In the genomic region with DNA sequence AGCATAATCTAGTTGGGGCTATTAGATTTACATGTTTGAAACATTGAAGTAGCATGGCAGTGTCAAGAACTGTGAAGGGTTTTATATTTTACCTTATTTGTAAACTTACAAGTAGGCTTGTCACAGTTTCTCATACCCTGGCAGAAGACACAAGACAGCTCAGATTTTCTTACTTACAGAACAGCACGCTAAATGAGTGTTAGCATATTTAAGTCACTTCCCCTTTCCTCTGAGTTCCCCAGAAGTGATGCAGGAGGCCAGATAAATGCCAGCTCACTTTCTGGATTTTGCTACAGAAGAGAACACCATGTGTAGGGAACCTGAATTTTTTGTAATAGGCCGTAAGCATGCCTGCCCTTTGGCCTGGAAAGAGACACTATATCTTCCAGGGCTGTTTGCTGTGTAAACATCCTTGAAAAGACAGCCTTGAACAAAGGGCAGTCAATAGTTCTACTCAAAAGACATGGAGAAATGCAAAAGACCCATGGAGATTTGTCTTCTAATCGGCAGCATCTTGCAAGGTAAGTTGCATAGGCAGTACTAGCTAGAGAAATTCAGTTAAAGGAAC, we compare ENCODE assay signal across 17 cellular contexts.
A peak's percentile ranks its signal among the peaks of the same experiment; 100 is the strongest.
DNase-seq lines count a peak whose midpoint lies in the region; ATAC-seq and TF ChIP-seq lines count a peak whose summit lies in the region.
"Had no signal": no experiment of that assay in that cellular context is flagged by ENCODE, and none has a peak within 500 bp of the region (broad histone marks: within the 10 kb centered on the region; RNA-seq: fewer than 3 reads in every experiment).

No MANE protein-coding gene starts in this region.

- H3K36me3 ChIP-seq in vagina (no peaks in the 10 kb centered on the region), gastrocnemius medialis (no peaks in the 10 kb centered on the region)
- H3K36me3 ChIP-seq: sigmoid colon, upper lobe of left lung had no signal

- intact Hi-C loops in vagina (cut with DNase I) (no loop called here), gastrocnemius medialis (cut with DNase I; ENCODE audit: low total_unique reads) (no loop called here)

- in situ Hi-C loops in gastrocnemius medialis (cut with MboI; ENCODE audit: low sequenced_read_pairs in 4 of 4): no loop called here

- TF ChIP-seq POLR2A in vagina (IDR thresholded peaks at IDR 0.05): no peak
- no peak for TF ChIP-seq POLR2A in gastrocnemius medialis (IDR thresholded peaks at IDR 0.05)

- H3K27ac ChIP-seq in vagina (no peak overlapping the region), gastrocnemius medialis (no peak overlapping the region)
- H3K27ac ChIP-seq: sigmoid colon, upper lobe of left lung had no signal

- TF ChIP-seq CTCF in vagina (IDR thresholded peaks at IDR 0.05) (no peak), gastrocnemius medialis (IDR thresholded peaks at IDR 0.05 in 4 of 5, conservative IDR thresholded peaks at IDR 0.05 in 1 of 5) (no peak)

- ATAC-seq in GM21360 (IDR thresholded peaks at IDR 0.05; ENCODE audit: unreplicated experiment): peak; percentile 58
- no peak for ATAC-seq in HG03571 (IDR thresholded peaks at IDR 0.05; ENCODE audit: unreplicated experiment)
- ATAC-seq in gastrocnemius medialis: no peak

- H3K4me1 ChIP-seq in vagina (no peaks in the 10 kb centered on the region), gastrocnemius medialis (no peaks in the 10 kb centered on the region)
- H3K4me1 ChIP-seq: sigmoid colon, upper lobe of left lung had no signal

- H3K27me3 ChIP-seq in vagina (no peaks in the 10 kb centered on the region), gastrocnemius medialis (no peaks in the 10 kb centered on the region)
- H3K27me3 ChIP-seq: sigmoid colon, upper lobe of left lung had no signal

- peak; percentile 8 for DNase-seq in DMS53 treated with DMSO at 0.1 percent for 48 hours (lab: John Stamatoyannopoulos, UW; ENCODE audit: unreplicated experiment)
- DNase-seq in NAMALWA (ENCODE audit: low spot score): peak; percentile 83
- peak; percentile 7 for DNase-seq in germinal center (ENCODE audit: low spot score)
- DNase-seq in vagina (ENCODE audit: extremely low spot score in 2 of 2): no peak
- DNase-seq in gastrocnemius medialis: no peak
- no peak for DNase-seq in NCI-H2107 (lab: John Stamatoyannopoulos, UW)
- DNase-seq: amniotic stem cell; COR-L47; foreskin melanocyte; GF-D8; NCI-H2081 treated with DMSO at 0.1 percent for 48 hours; NCI-H82; sigmoid colon; stimulated activated CD4-positive, alpha-beta T cell treated with anti-CD3 and anti-CD28 coated beads, Interleukin-4, amount 100 ng/mL, for 24 hours; upper lobe of left lung had no signal

- no peaks in the 10 kb centered on the region for H3K9me3 ChIP-seq in vagina
- H3K9me3 ChIP-seq in gastrocnemius medialis: no peaks in the 10 kb centered on the region
- H3K9me3 ChIP-seq: sigmoid colon, upper lobe of left lung had no signal

- H3K4me3 ChIP-seq in vagina (no peak overlapping the region), gastrocnemius medialis (no peak overlapping the region)
- H3K4me3 ChIP-seq: sigmoid colon, upper lobe of left lung had no signal

Comparison
In these comparisons a context has a peak if more than half of its experiments do, and no peak if none do; other contexts are left out.
1. DNase-seq: peak in DMS53 treated with DMSO at 0.1 percent for 48 hours (single experiment), NAMALWA (single experiment) and germinal center (single experiment); none in vagina (0 of 2), gastrocnemius medialis (0 of 2) and NCI-H2107 (single experiment).